ENCODE assay signal across 1 cellular context in genomic region chr1:245583081-245583480, GRCh38.
TF ChIP-seq lines count a peak whose summit lies in the region.

No MANE protein-coding gene starts in this region.

TF ChIP-seq in GM23338, 12 proteins besides CTCF, POLR2A, EP300 and RAD21 (continued from another document):
- no peak for TF ChIP-seq ETS1 (IDR thresholded peaks at IDR 0.05)
- no peak for TF ChIP-seq NANOG (IDR thresholded peaks at IDR 0.05; ENCODE audit: borderline replicate concordance)
